Comparison of ENCODE assay signal across 24 cellular contexts in genomic region chr2:29222381-29223179, GRCh38.
DNase-seq lines count a peak whose midpoint lies in the region; ATAC-seq and TF ChIP-seq lines count a peak whose summit lies in the region.
"Had no signal": no experiment of that assay in that cellular context is flagged by ENCODE, and none has a peak within 500 bp of the region (broad histone marks: within the 10 kb centered on the region; RNA-seq: fewer than 3 reads in every experiment).

No MANE protein-coding gene starts in this region.

- H2AFZ ChIP-seq in mammary epithelial cell (ENCODE audit: low read depth, low read length), result no peak overlapping the region

- no peaks in the 10 kb centered on the region for H3K9me3 ChIP-seq in mammary epithelial cell (replicated peaks; ENCODE audit: insufficient read depth, low read length)
- H3K9me3 ChIP-seq: MG63, SJSA1 had no signal

- ATAC-seq in GM18909 (IDR thresholded peaks at IDR 0.05; ENCODE audit: poor library complexity, unreplicated experiment), result no peak
- ATAC-seq: GM12878, PC-3 had no signal

- no peaks in the 10 kb centered on the region for H3K36me3 ChIP-seq in mammary epithelial cell (ENCODE audit: insufficient read depth, low read length)
- H3K36me3 ChIP-seq: BLaER1, MG63, SJSA1 had no signal

- H3K4me1 Mint-ChIP-seq in MCF 10A (ENCODE audit: insufficient read depth, unreplicated experiment), result peaks cover 33% of the 10 kb centered on the region

- CTCF ChIA-PET in MCF 10A (lab: Yijun Ruan, JAX) (interaction anchor here (0.6 kb wide), 3 partner anchors 90 to 803 kb away, joined by 3 to 5 read pairs (median 3); no protein-coding TSS in a partner anchor), mammary epithelial cell (lab: Charles Lee; ENCODE audit: low non-redundant PET) (no interaction called here), RWPE1 (lab: Yijun Ruan, JAX) (interaction anchor here (1.0 kb wide), 1 partner anchor 14 kb away, joined by 4 read pairs; no protein-coding TSS in a partner anchor)

- peaks cover 13% of the 10 kb centered on the region for H3K36me3 Mint-ChIP-seq in MCF 10A (ENCODE audit: insufficient read depth, unreplicated experiment)

- WGBS in mammary epithelial cell (ENCODE audit: low coverage, missing lambda C conversion rate), result 94% methylated on average over 11 of the region's 11 CpGs

- POLR2A ChIA-PET in MCF 10A (lab: Yijun Ruan, JAX), result interaction anchor here (0.7 to 1.5 kb wide), 2 partner anchors 12 to 38 kb away, joined by 3 to 4 read pairs; no protein-coding TSS in a partner anchor
- POLR2A ChIA-PET in RWPE1 (lab: Yijun Ruan, JAX; ENCODE audit: low non-redundant PET), result no interaction called here

- no peaks in the 10 kb centered on the region for H3K79me2 ChIP-seq in mammary epithelial cell (ENCODE audit: insufficient read depth, low read length)

- no peaks in the 10 kb centered on the region for H3K9me3 Mint-ChIP-seq in MCF 10A (ENCODE audit: unreplicated experiment)
- H3K9me3 Mint-ChIP-seq: CD4-positive, alpha-beta T cell had no signal

- TF ChIP-seq CTCF in MCF 10A (IDR thresholded peaks at IDR 0.05; ENCODE audit: unreplicated experiment) (no peak), mammary epithelial cell (conservative IDR thresholded peaks at IDR 0.05 in 1 of 2, IDR thresholded peaks at IDR 0.05 in 1 of 2; ENCODE audit: extremely low read depth in 1 of 2, insufficient read depth in 1 of 2, low read depth in 1 of 2, low read length in 2 of 2) (no peak), RWPE1 (conservative IDR thresholded peaks at IDR 0.05; ENCODE audit: low read depth) (no peak)

- BruUV-seq in MCF 10A (replicated peaks; lab: Mats Ljungman, UMichigan), result no TSS peak
- no TSS peak for BruUV-seq in mammary epithelial cell (replicated peaks; lab: Mats Ljungman, UMichigan)

- peaks cover 25% of the 10 kb centered on the region for H3K27me3 Mint-ChIP-seq in MCF 10A (ENCODE audit: insufficient read depth, unreplicated experiment)

- H3K27ac ChIP-seq in mammary epithelial cell (ENCODE audit: insufficient read depth, low read depth, low read length) (no peak overlapping the region), RWPE1 (peak overlapping the region; percentile 79)
- H3K27ac ChIP-seq: BLaER1, SJSA1 had no signal

- dilution Hi-C loops in mammary epithelial cell (cut with HindIII; ENCODE audit: low sequenced_read_pairs), result no loop called here

- in situ Hi-C loops in mammary epithelial cell (cut with MboI; ENCODE audit: low sequenced_read_pairs in 2 of 2), result no loop called here

- H3K4me1 ChIP-seq in mammary epithelial cell (ENCODE audit: insufficient read depth, low read length), result peaks cover 19% of the 10 kb centered on the region
- H3K4me1 ChIP-seq: SJSA1 had no signal

- H3K4me2 ChIP-seq in mammary epithelial cell (ENCODE audit: insufficient read depth, low read depth, low read length), result no peak overlapping the region
- H3K4me2 ChIP-seq: BLaER1 had no signal

- no peaks in the 10 kb centered on the region for H4K20me1 ChIP-seq in mammary epithelial cell (ENCODE audit: insufficient read depth, low read length)
- H4K20me1 ChIP-seq: BLaER1 had no signal

- DNase-seq in MCF 10A (ENCODE audit: unreplicated experiment) (no peak), mammary epithelial cell (no peak), RWPE1 (ENCODE audit: low spot score) (no peak), posterior vena cava (ENCODE audit: low spot score) (peak; percentile 45), NCI-H526 (lab: John Stamatoyannopoulos, UW) (no peak)
- DNase-seq in stimulated activated CD4-positive, alpha-beta T cell treated with anti-CD3 and anti-CD28 coated beads, Interleukin-15, amount 100 ng/mL, for 24 hours, result no peak
- DNase-seq: CD4-positive, alpha-beta T cell; COR-L47; GOT3; HCEC 1CT; KBM-7; MG63; NCI-H1105 treated with DMSO at 0.1 percent for 48 hours; NCI-H146; NCI-H1930; NCI-H2107; NCI-H524; NCI-H774; PC-3; Right ventricle myocardium superior had no signal

- intact Hi-C loops in MCF 10A (cut with micrococcal nuclease), result no loop called here
- intact Hi-C loops in mammary epithelial cell (cut with micrococcal nuclease), result no loop called here
- intact Hi-C loops in posterior vena cava (cut with DNase I), result no loop called here

- no peak overlapping the region for H3K4me3 Mint-ChIP-seq in MCF 10A (ENCODE audit: unreplicated experiment)
- H3K4me3 Mint-ChIP-seq: CD4-positive, alpha-beta T cell had no signal

- no peak overlapping the region for H3K9ac ChIP-seq in mammary epithelial cell (ENCODE audit: insufficient read depth, low read length)
- H3K9ac ChIP-seq: BLaER1 had no signal

- H3K4me3 ChIP-seq in mammary epithelial cell (replicated peaks in 1 of 3; ENCODE audit: insufficient read depth in 1 of 3, low read depth in 2 of 3, low read length in 3 of 3), result no peak overlapping the region
- H3K4me3 ChIP-seq: BLaER1, GM12878, MG63, SJSA1 had no signal

- H3K27ac Mint-ChIP-seq in MCF 10A (ENCODE audit: low read depth, unreplicated experiment), result peak overlapping the region; percentile 35
- H3K27ac Mint-ChIP-seq: CD4-positive, alpha-beta T cell had no signal

- H3K27me3 ChIP-seq in mammary epithelial cell (ENCODE audit: insufficient read depth, low read length), result no peaks in the 10 kb centered on the region
- H3K27me3 ChIP-seq: BLaER1, MG63, SJSA1 had no signal
